In genomic region chr9:85741875-85742629, GRCh38 we compare ENCODE assay signal across 8 cellular contexts. TPM values are rescaled to one million over a fixed set of nuclear protein-coding genes. Genes with fewer than 3 reads are reported as not detected.
DNase-seq lines count a peak whose midpoint lies in the region; ATAC-seq lines count a peak whose summit lies in the region.

Gene AGTPBP1, minus strand, starts transcription at chr9:85741954. Its CDS starts 29,421 bp downstream, at chr9:85712533.

- peaks cover 18% of the 10 kb centered on the region for H3K4me1 ChIP-seq in CD8-positive, alpha-beta memory T cell (ENCODE audit: insufficient read depth, low read length)
- peaks cover 10% of the 10 kb centered on the region for H3K4me1 ChIP-seq in effector memory CD4-positive, alpha-beta T cell (ENCODE audit: control insufficient read depth, insufficient read depth, low read length, poor library complexity, severe bottlenecking)
- H3K4me1 ChIP-seq in mesenchymal stem cell (ENCODE audit: control insufficient read depth, insufficient read depth, low read depth, low read length), result peaks cover 5% of the 10 kb centered on the region

- peak; percentile 97 to 98 (median 97) for DNase-seq in CD8-positive, alpha-beta memory T cell
- DNase-seq in HS-5 (ENCODE audit: low read depth) (peak; percentile 28), NOMO-1 (lab: John Stamatoyannopoulos, UW; ENCODE audit: unreplicated experiment in 2 of 2) (peak; percentile 54 to 74), mesenchymal stem cell (peak; percentile 91)
- peak; percentile 92 to 96 (median 95) for DNase-seq in effector memory CD4-positive, alpha-beta T cell
- peak; percentile 92 for DNase-seq in stimulated activated CD8-positive, alpha-beta memory T cell treated with anti-CD3 and anti-CD28 coated beads, Interleukin-12 subunit alpha, Interleukin-12 subunit beta, amount 100 ng/mL, for 24 hours (ENCODE audit: extremely low read depth)

- H2BK120ac ChIP-seq in mesenchymal stem cell (ENCODE audit: low read depth, low read length), result peak within 1 kb of the TSS; percentile 68

- peak within 1 kb of the TSS; percentile 93 to 97 (median 96) for H3K4me3 Mint-ChIP-seq in CD8-positive, alpha-beta memory T cell

- H4K8ac ChIP-seq in mesenchymal stem cell (ENCODE audit: low read length), result peak within 1 kb of the TSS; percentile 83

- no peaks in the 10 kb centered on the region for H3K27me3 Mint-ChIP-seq in CD8-positive, alpha-beta memory T cell

- peaks cover 33 to 58% (median 55%) of the 10 kb centered on the region in 3 donors for H3K4me1 Mint-ChIP-seq in CD8-positive, alpha-beta memory T cell

- H3K36me3 Mint-ChIP-seq in CD8-positive, alpha-beta memory T cell, result peaks cover 0 to 5% (median 2%) of the 10 kb centered on the region in 3 donors

- CTCF ChIA-PET in CD8-positive, alpha-beta memory T cell (lab: Charles Lee), result interaction anchor here (3.0 to 3.7 kb wide), 2 partner anchors 18 to 44 kb away, joined by 15 to 18 read pairs; no protein-coding TSS in a partner anchor
- CTCF ChIA-PET in activated CD8-positive, alpha-beta memory T cell treated with anti-CD3 and anti-CD28 coated beads for 36 hours (lab: Charles Lee), result interaction anchor here (0.7 to 1.6 kb wide), 3 partner anchors 44 to 872 kb away, joined by 3 to 4 read pairs (median 3); no protein-coding TSS in a partner anchor

- H2BK12ac ChIP-seq in mesenchymal stem cell (ENCODE audit: low read length in 2 of 2), result peak within 1 kb of the TSS in 1 of 2 experiments; percentile 10

- no peak within 1 kb of the TSS for H2BK5ac ChIP-seq in mesenchymal stem cell (ENCODE audit: low read depth, low read length, poor library complexity, severe bottlenecking)

- H3K23ac ChIP-seq in mesenchymal stem cell (ENCODE audit: low read length in 2 of 2), result peak within 1 kb of the TSS in 1 of 2 experiments; percentile 96

- H2BK15ac ChIP-seq in mesenchymal stem cell (ENCODE audit: low read depth, poor library complexity, severe bottlenecking), result no peak within 1 kb of the TSS

- peak within 1 kb of the TSS; percentile 89 for H3K4me3 ChIP-seq in CD8-positive, alpha-beta memory T cell (ENCODE audit: low read length)
- H3K4me3 ChIP-seq in effector memory CD4-positive, alpha-beta T cell (ENCODE audit: insufficient read depth, low read depth, low read length, poor library complexity, severe bottlenecking), result peak within 1 kb of the TSS; percentile 82
- H3K4me3 ChIP-seq in mesenchymal stem cell (ENCODE audit: insufficient read depth in 1 of 2, low read depth in 1 of 2, low read length in 2 of 2), result peak within 1 kb of the TSS; percentile 94 to 96

- peak within 1 kb of the TSS; percentile 85 for H4K91ac ChIP-seq in mesenchymal stem cell (ENCODE audit: low read length)

- H2AFZ ChIP-seq in mesenchymal stem cell (ENCODE audit: low read depth, low read length), result peak within 1 kb of the TSS; percentile 88

- H3K9ac ChIP-seq in mesenchymal stem cell (ENCODE audit: low read length), result peak within 1 kb of the TSS; percentile 94

- no peaks in the 10 kb centered on the region for H3K9me3 ChIP-seq in CD8-positive, alpha-beta memory T cell (ENCODE audit: low read length)
- no peaks in the 10 kb centered on the region for H3K9me3 ChIP-seq in effector memory CD4-positive, alpha-beta T cell (ENCODE audit: control insufficient read depth, low read length)
- no peaks in the 10 kb centered on the region for H3K9me3 ChIP-seq in mesenchymal stem cell (ENCODE audit: control insufficient read depth, low read length)

- WGBS in mesenchymal stem cell, result under 1% methylated on average over 41 of the region's 78 CpGs

- peak within 1 kb of the TSS; percentile 93 for H3K4me2 ChIP-seq in mesenchymal stem cell (ENCODE audit: low read length, poor library complexity, severe bottlenecking)

- H2AK5ac ChIP-seq in mesenchymal stem cell (ENCODE audit: low read length, severe bottlenecking), result no peak within 1 kb of the TSS

- peak within 1 kb of the TSS; percentile 63 to 88 for H3K18ac ChIP-seq in mesenchymal stem cell (ENCODE audit: low read depth in 1 of 2, low read length in 2 of 2)

- H3K36me3 ChIP-seq in CD8-positive, alpha-beta memory T cell (ENCODE audit: insufficient read depth, low read length), result no peaks in the 10 kb centered on the region
- no peaks in the 10 kb centered on the region for H3K36me3 ChIP-seq in effector memory CD4-positive, alpha-beta T cell (ENCODE audit: control insufficient read depth, insufficient read depth, low read length)
- no peaks in the 10 kb centered on the region for H3K36me3 ChIP-seq in mesenchymal stem cell (ENCODE audit: control insufficient read depth in 1 of 2, insufficient read depth in 2 of 2, low read depth in 1 of 2, low read length in 2 of 2)

- peak; percentile 76 for ATAC-seq in GM19468 (IDR thresholded peaks at IDR 0.05; ENCODE audit: extremely low read depth, unreplicated experiment)

- H3K4ac ChIP-seq in mesenchymal stem cell (ENCODE audit: low read depth in 1 of 2, low read length in 2 of 2), result peak within 1 kb of the TSS in 1 of 2 experiments; percentile 24

- no peaks in the 10 kb centered on the region for H3K9me3 Mint-ChIP-seq in CD8-positive, alpha-beta memory T cell

- H3K79me1 ChIP-seq in mesenchymal stem cell (replicated peaks; ENCODE audit: low read length, poor library complexity, severe bottlenecking), result peaks cover 10% of the 10 kb centered on the region

- H3K27ac Mint-ChIP-seq in CD8-positive, alpha-beta memory T cell, result peak within 1 kb of the TSS; percentile 95 to 99 (median 98)

- POLR2A ChIA-PET in CD8-positive, alpha-beta memory T cell (lab: Charles Lee), result interaction anchor here (0.7 to 3.1 kb wide), 3 partner anchors 19 to 199 kb away, joined by 3 to 24 read pairs (median 4); partner anchors contain the start of gene NAA35
- POLR2A ChIA-PET in activated CD8-positive, alpha-beta memory T cell treated with anti-CD3 and anti-CD28 coated beads for 36 hours (lab: Charles Lee), result interaction anchor here (0.6 to 1.6 kb wide), 4 partner anchors 19 to 1632 kb away, joined by 5 to 6 read pairs (median 6); no protein-coding TSS in a partner anchor

- H3K27ac ChIP-seq in CD8-positive, alpha-beta memory T cell (ENCODE audit: low read depth, low read length), result peak within 1 kb of the TSS; percentile 93
- H3K27ac ChIP-seq in effector memory CD4-positive, alpha-beta T cell (ENCODE audit: insufficient read depth, low read length, poor library complexity, severe bottlenecking), result peak within 1 kb of the TSS; percentile 95
- H3K27ac ChIP-seq in mesenchymal stem cell (ENCODE audit: low read length, poor library complexity, severe bottlenecking), result peak within 1 kb of the TSS; percentile 79

- no peaks in the 10 kb centered on the region for H3K27me3 ChIP-seq in CD8-positive, alpha-beta memory T cell (ENCODE audit: insufficient read depth, low read length, poor library complexity, severe bottlenecking)
- no peaks in the 10 kb centered on the region for H3K27me3 ChIP-seq in effector memory CD4-positive, alpha-beta T cell (replicated peaks; ENCODE audit: control insufficient read depth, insufficient read depth, low read length, poor library complexity, severe bottlenecking)
- H3K27me3 ChIP-seq in mesenchymal stem cell (ENCODE audit: control insufficient read depth in 1 of 2, insufficient read depth in 1 of 2, low read length in 2 of 2), result peaks cover 4 to 29% of the 10 kb centered on the region in 2 experiments

- H3K14ac ChIP-seq in mesenchymal stem cell (ENCODE audit: low read length in 2 of 2), result peak within 1 kb of the TSS in 1 of 2 experiments; percentile 83

RNA-seq across cellular contexts. Expression of gene AGTPBP1, which starts in this region (rescaled TPM):
- 10 to 100 TPM; 27.5 to 30.2 TPM for total RNA-seq in CD8-positive, alpha-beta memory T cell
- polyA plus RNA-seq in CD8-positive, alpha-beta memory T cell, result 35.5 TPM
- total RNA-seq in activated CD8-positive, alpha-beta memory T cell treated with anti-CD3 and anti-CD28 coated beads for 36 hours, result 10 to 100 TPM; 28.9 to 31.1 TPM
- polyA plus RNA-seq in mesenchymal stem cell (2013, experiment 1 of 2), result 6.8 TPM
- polyA plus RNA-seq in mesenchymal stem cell (2013, experiment 2 of 2), result 7.1 TPM

Comparison
In these comparisons a context has a peak if more than half of its experiments do, and no peak if none do; other contexts are left out.
1. Peak in every context shown above with its lines: DNase-seq, ATAC-seq, H3K4me3 ChIP-seq and H3K27ac ChIP-seq.
2. DNase-seq: peak in every context shown above with its lines; median percentile 97 in CD8-positive, alpha-beta memory T cell; 95 in effector memory CD4-positive, alpha-beta T cell; 92 in stimulated activated CD8-positive, alpha-beta memory T cell treated with anti-CD3 and anti-CD28 coated beads, Interleukin-12 subunit alpha, Interleukin-12 subunit beta, amount 100 ng/mL, for 24 hours; 91 in mesenchymal stem cell; 64 in NOMO-1; 28 in HS-5.